8 cellular contexts compared by ENCODE assay signal in the genomic region with DNA sequence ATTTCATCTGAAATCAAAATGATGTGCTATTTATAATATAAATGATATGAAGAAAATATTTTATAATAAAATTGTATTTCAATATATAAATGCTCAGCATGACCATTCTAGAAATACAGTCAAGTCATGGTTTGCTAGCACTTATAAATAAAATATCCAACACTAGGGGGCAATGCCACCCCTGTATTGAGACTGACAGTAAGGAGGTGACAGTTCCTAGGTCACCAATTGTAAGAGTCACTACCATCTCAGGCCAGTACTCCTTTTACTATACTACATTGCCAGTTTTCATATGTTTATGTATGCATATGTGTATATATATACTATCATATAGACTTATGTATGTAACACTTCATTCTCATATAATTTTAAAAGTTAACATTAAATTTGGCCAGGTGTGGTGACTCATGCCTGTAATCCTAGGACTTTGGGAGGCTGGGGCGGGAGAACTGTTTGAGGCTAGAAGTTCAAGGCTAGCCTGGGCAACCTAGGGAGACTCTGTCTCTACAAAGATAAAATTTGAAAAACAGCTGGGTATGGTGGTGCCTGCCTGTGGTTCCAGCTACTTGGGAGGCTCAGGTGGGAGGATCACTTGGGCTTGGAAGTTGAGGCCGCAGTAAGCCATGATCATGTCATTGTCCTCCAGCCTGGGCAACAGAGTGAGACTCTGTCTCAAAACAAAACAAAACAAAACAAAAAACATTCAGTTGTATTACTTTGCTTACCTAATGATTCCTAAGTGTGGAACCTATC. TPM values are rescaled to one million over a fixed set of nuclear protein-coding genes. Genes with fewer than 3 reads are reported as not detected.
A peak's percentile ranks its signal among the peaks of the same experiment; 100 is the strongest.
DNase-seq lines count a peak whose midpoint lies in the region; ATAC-seq and TF ChIP-seq lines count a peak whose summit lies in the region.

No MANE protein-coding gene starts in this region.

- H3K36me3 ChIP-seq in vagina: no peaks in the 10 kb centered on the region

- H3K27ac Mint-ChIP-seq in activated T-helper 1 cell treated with anti-CD3 and anti-CD28 coated beads, Interleukin-12 subunit alpha, Interleukin-12 subunit beta, Interleukin-2, Interleukin-4 antibody, amounts not matched to agents 30 ng/mL and 10 ng/mL and 1 ng/mL, durations not matched to agents 14 hours and 24 hours and 36 hours: no peak overlapping the region
- no peak overlapping the region for H3K27ac Mint-ChIP-seq in immature natural killer cell

- H3K4me1 ChIP-seq in vagina: peaks cover 24% of the 10 kb centered on the region

- no peak overlapping the region for H3K4me3 Mint-ChIP-seq in activated T-helper 1 cell treated with anti-CD3 and anti-CD28 coated beads, Interleukin-12 subunit alpha, Interleukin-12 subunit beta, Interleukin-2, Interleukin-4 antibody, amounts not matched to agents 30 ng/mL and 10 ng/mL and 1 ng/mL, durations not matched to agents 14 hours and 24 hours and 36 hours
- no peak overlapping the region for H3K4me3 Mint-ChIP-seq in immature natural killer cell

- H3K27me3 ChIP-seq in vagina: no peaks in the 10 kb centered on the region

- no peak for TF ChIP-seq POLR2A in vagina (IDR thresholded peaks at IDR 0.05)

- H3K4me3 ChIP-seq in vagina: no peak overlapping the region

- intact Hi-C loops in activated T-helper 1 cell treated with anti-CD3 and anti-CD28 coated beads, Interleukin-12 subunit alpha, Interleukin-12 subunit beta, Interleukin-2, Interleukin-4 antibody, amounts not matched to agents 30 ng/mL and 10 ng/mL and 1 ng/mL, durations not matched to agents 14 hours and 24 hours and 36 hours (cut with micrococcal nuclease): loop anchor here (1.0 to 5.0 kb wide), 2 partner anchors 133 to 525 kb away; a partner anchor contains a TSS
- intact Hi-C loops in vagina (cut with DNase I): no loop called here

- H3K4me1 Mint-ChIP-seq in activated T-helper 1 cell treated with anti-CD3 and anti-CD28 coated beads, Interleukin-12 subunit alpha, Interleukin-12 subunit beta, Interleukin-2, Interleukin-4 antibody, amounts not matched to agents 30 ng/mL and 10 ng/mL and 1 ng/mL, durations not matched to agents 14 hours and 24 hours and 36 hours (ENCODE audit: low read depth): no peaks in the 10 kb centered on the region
- peaks cover 0 to 2% of the 10 kb centered on the region in 2 donors for H3K4me1 Mint-ChIP-seq in immature natural killer cell

- peak; percentile 69 for DNase-seq in DMS114 treated with DMSO at 0.1 percent for 48 hours (lab: John Stamatoyannopoulos, UW; ENCODE audit: unreplicated experiment)
- DNase-seq in NCI-H446 (lab: John Stamatoyannopoulos, UW): peak; percentile 23 to 62
- peak; percentile 16 for DNase-seq in activated T-helper 1 cell treated with anti-CD3 and anti-CD28 coated beads, Interleukin-12 subunit alpha, Interleukin-12 subunit beta, Interleukin-2, Interleukin-4 antibody, amounts not matched to agents 30 ng/mL and 10 ng/mL and 1 ng/mL, durations not matched to agents 14 hours and 24 hours and 36 hours (ENCODE audit: low spot score)
- peak; percentile 50 to 62 (median 53) for DNase-seq in immature natural killer cell
- no peak for DNase-seq in vagina (ENCODE audit: extremely low spot score in 2 of 2)
- DNase-seq in islet precursor cell: no peak

- H3K27ac ChIP-seq in vagina: no peak overlapping the region

- no peaks in the 10 kb centered on the region for H3K9me3 ChIP-seq in vagina

- peak in 2 of 3 experiments; percentile 25 to 36 for TF ChIP-seq CTCF in vagina (IDR thresholded peaks at IDR 0.05)

- ATAC-seq in GM18907 (IDR thresholded peaks at IDR 0.05; ENCODE audit: unreplicated experiment) (peak; percentile 37), HG03439 (IDR thresholded peaks at IDR 0.05; ENCODE audit: unreplicated experiment) (peak; percentile 34)

- no peaks in the 10 kb centered on the region for H3K9me3 Mint-ChIP-seq in activated T-helper 1 cell treated with anti-CD3 and anti-CD28 coated beads, Interleukin-12 subunit alpha, Interleukin-12 subunit beta, Interleukin-2, Interleukin-4 antibody, amounts not matched to agents 30 ng/mL and 10 ng/mL and 1 ng/mL, durations not matched to agents 14 hours and 24 hours and 36 hours
- no peaks in the 10 kb centered on the region for H3K9me3 Mint-ChIP-seq in immature natural killer cell

- H3K36me3 Mint-ChIP-seq in activated T-helper 1 cell treated with anti-CD3 and anti-CD28 coated beads, Interleukin-12 subunit alpha, Interleukin-12 subunit beta, Interleukin-2, Interleukin-4 antibody, amounts not matched to agents 30 ng/mL and 10 ng/mL and 1 ng/mL, durations not matched to agents 14 hours and 24 hours and 36 hours (ENCODE audit: low read depth): no peaks in the 10 kb centered on the region
- no peaks in the 10 kb centered on the region for H3K36me3 Mint-ChIP-seq in immature natural killer cell

- no peaks in the 10 kb centered on the region for H3K27me3 Mint-ChIP-seq in activated T-helper 1 cell treated with anti-CD3 and anti-CD28 coated beads, Interleukin-12 subunit alpha, Interleukin-12 subunit beta, Interleukin-2, Interleukin-4 antibody, amounts not matched to agents 30 ng/mL and 10 ng/mL and 1 ng/mL, durations not matched to agents 14 hours and 24 hours and 36 hours (ENCODE audit: insufficient read depth)
- H3K27me3 Mint-ChIP-seq in immature natural killer cell (ENCODE audit: low read depth in 3 of 3): peaks cover 2% of the 10 kb centered on the region in 3 donors

RNA-seq across cellular contexts. Expression of a gene that starts 2.4 kb away (rescaled TPM):
- 21.3 and 23.3 TPM in 2 replicates for total RNA-seq in activated T-helper 1 cell treated with anti-CD3 and anti-CD28 coated beads, Interleukin-12 subunit alpha, Interleukin-12 subunit beta, Interleukin-2, Interleukin-4 antibody, amounts not matched to agents 30 ng/mL and 10 ng/mL and 1 ng/mL, durations not matched to agents 14 hours and 24 hours and 36 hours
- polyA plus RNA-seq in immature natural killer cell: 10 to 100 TPM in 2 of 3 donors, 1 to 10 TPM in 1; 8.9 to 17.1 (median 10.8) TPM
- 23.3 TPM for total RNA-seq in vagina

RNA-seq across cellular contexts. Expression of a gene that starts 45.4 kb away (rescaled TPM):
- total RNA-seq in activated T-helper 1 cell treated with anti-CD3 and anti-CD28 coated beads, Interleukin-12 subunit alpha, Interleukin-12 subunit beta, Interleukin-2, Interleukin-4 antibody, amounts not matched to agents 30 ng/mL and 10 ng/mL and 1 ng/mL, durations not matched to agents 14 hours and 24 hours and 36 hours: 110 and 121 TPM in 2 replicates
- 10 to 100 TPM in 2 of 3 donors, 1 to 10 TPM in 1; 7.3 to 29.7 (median 15.5) TPM for polyA plus RNA-seq in immature natural killer cell
- 28.2 TPM for total RNA-seq in vagina

Comparison
In these comparisons a context has a peak if more than half of its experiments do, and no peak if none do; other contexts are left out.
1. DNase-seq: peak in DMS114 treated with DMSO at 0.1 percent for 48 hours (single experiment), NCI-H446 (2 of 2), activated T-helper 1 cell treated with anti-CD3 and anti-CD28 coated beads, Interleukin-12 subunit alpha, Interleukin-12 subunit beta, Interleukin-2, Interleukin-4 antibody, amounts not matched to agents 30 ng/mL and 10 ng/mL and 1 ng/mL, durations not matched to agents 14 hours and 24 hours and 36 hours (single experiment) and immature natural killer cell (3 of 3); none in vagina (0 of 2) and islet precursor cell (single experiment).